ENCODE assay signal across 10 cellular contexts in genomic region chr12:49365542-49365941, GRCh38. TPM values are rescaled to one million over a fixed set of nuclear protein-coding genes. Genes with fewer than 3 reads are reported as not detected.
DNase-seq lines count a peak whose midpoint lies in the region; ATAC-seq, FAIRE-seq and TF ChIP-seq lines count a peak whose summit lies in the region.
"Had no signal": no experiment of that assay in that cellular context is flagged by ENCODE, and none has a peak within 500 bp of the region (broad histone marks: within the 10 kb centered on the region; RNA-seq: fewer than 3 reads in every experiment).

No MANE protein-coding gene starts in this region.

- H3K27ac Mint-ChIP-seq in activated CD4-positive, alpha-beta T cell treated with anti-CD3 and anti-CD28 coated beads, Interleukin-2, amount 10 ng/mL, durations not matched to agents 24 days and 14 days = no peak overlapping the region

- H3K23me2 ChIP-seq in H1 (ENCODE audit: low read depth, low read length) = peaks cover 9% of the 10 kb centered on the region

- no peak for TF ChIP-seq POLR2A in H1 (IDR thresholded peaks at IDR 0.05; ENCODE audit: control extremely low read depth in 1 of 2, low read depth in 2 of 2, low read length in 2 of 2)

- WGBS in H1 (ENCODE audit: extremely low coverage in 1 of 2, insufficient coverage in 1 of 2, insufficient read length in 1 of 2, insufficient replicate concordance in 2 of 2, low coverage in 1 of 2, low lambda C conversion rate in 2 of 2, missing lambda C conversion rate in 1 of 2), 2 experiments = 80% methylated on average over 5 of the region's 5 CpGs; no CpG with 5 or more reads in 1 of the 2 experiments

- no peak overlapping the region for H2BK12ac ChIP-seq in H1 (ENCODE audit: low read depth, low read length)

- H2BK15ac ChIP-seq in H1 (ENCODE audit: low read length) = no peak overlapping the region

- no peaks in the 10 kb centered on the region for H3K27me3 ChIP-seq in PC-3 (ENCODE audit: low read length)
- peaks cover 0 to 3% (median 0%) of the 10 kb centered on the region in 4 experiments; a peak in 3 of 7 replicates for H3K27me3 ChIP-seq in H1 (replicated peaks in 1 of 4; ENCODE audit: control insufficient read depth in 3 of 4, extremely low read depth in 1 of 4, insufficient read depth in 3 of 4, low read length in 3 of 4)

- H3K27ac ChIP-seq in PC-3 (ENCODE audit: low read length) = peak overlapping the region; percentile 42
- H3K27ac ChIP-seq in H1 (ENCODE audit: low read depth, low read length) = no peak overlapping the region

- peaks cover 4% of the 10 kb centered on the region for H3K36me3 Mint-ChIP-seq in activated CD4-positive, alpha-beta T cell treated with anti-CD3 and anti-CD28 coated beads, Interleukin-2, amount 10 ng/mL, durations not matched to agents 24 days and 14 days (ENCODE audit: low read depth)

- CTCF ChIA-PET in PC-3 (lab: Charles Lee) = interaction anchor here (0.5 to 0.7 kb wide), 2 partner anchors 147 to 149 kb away, joined by 3 to 9 read pairs; no protein-coding TSS in a partner anchor
- CTCF ChIA-PET in H1 (lab: Charles Lee; ENCODE audit: partially characterized antibody) = interaction anchor here (0.6 to 26.7 kb wide), 5 partner anchors 18 to 215 kb away, joined by 3 to 538 read pairs (median 8); partner anchors contain the start of gene DNAJC22

- no peak overlapping the region for H4K8ac ChIP-seq in H1 (ENCODE audit: extremely low read depth, insufficient read depth, low read length)

- H2BK20ac ChIP-seq in H1 (ENCODE audit: low read length) = no peak overlapping the region

- H3K9me2 ChIP-seq in PC-3 (replicated peaks; ENCODE audit: low read length) = no peaks in the 10 kb centered on the region

- intact Hi-C loops in activated CD4-positive, alpha-beta T cell treated with anti-CD3 and anti-CD28 coated beads, Interleukin-2, amount 10 ng/mL, durations not matched to agents 24 days and 14 days (cut with micrococcal nuclease) = no loop called here
- intact Hi-C loops in PC-3 (cut with micrococcal nuclease) = no loop called here

- no peak overlapping the region for H2BK120ac ChIP-seq in H1 (replicated peaks; ENCODE audit: low read depth, low read length)

- H3K9me3 Mint-ChIP-seq in activated CD4-positive, alpha-beta T cell treated with anti-CD3 and anti-CD28 coated beads, Interleukin-2, amount 10 ng/mL, durations not matched to agents 24 days and 14 days = no peaks in the 10 kb centered on the region

- H3K4ac ChIP-seq in H1 (replicated peaks; ENCODE audit: insufficient read length, low read depth, low read length) = peak overlapping the region; percentile 57

- no peak for TF ChIP-seq EP300 in H1 (IDR thresholded peaks at IDR 0.05; ENCODE audit: borderline replicate concordance in 1 of 2, low read depth in 2 of 2, low read length in 2 of 2)

- no peak overlapping the region for H3K18ac ChIP-seq in H1 (ENCODE audit: extremely low read depth, low read length)

- H3K27me3 Mint-ChIP-seq in activated CD4-positive, alpha-beta T cell treated with anti-CD3 and anti-CD28 coated beads, Interleukin-2, amount 10 ng/mL, durations not matched to agents 24 days and 14 days = peaks cover 4% of the 10 kb centered on the region

- H3K14ac ChIP-seq in H1 (ENCODE audit: insufficient read length) = no peak overlapping the region

- TF ChIP-seq CTCF in PC-3 (conservative IDR thresholded peaks at IDR 0.05; ENCODE audit: low read depth, low read length) = no peak
- TF ChIP-seq CTCF in H1 (IDR thresholded peaks at IDR 0.05; ENCODE audit: control extremely low read depth in 1 of 3, insufficient read depth in 1 of 3, low read depth in 1 of 3, low read length in 3 of 3) = no peak

- H3K4me2 ChIP-seq in PC-3 (ENCODE audit: low read length) (peak overlapping the region; percentile 94), H1 (ENCODE audit: insufficient read depth in 1 of 2, low read depth in 2 of 2, low read length in 2 of 2) (peak overlapping the region; percentile 19 to 86; a peak in 3 of 4 replicates)

- no peak for FAIRE-seq in H1 (lab: Jason Lieb, UNC)

- H3K9ac ChIP-seq in PC-3 (ENCODE audit: low read length) (no peak overlapping the region), H1 (replicated peaks in 1 of 4; ENCODE audit: extremely low read depth in 1 of 4, low read depth in 3 of 4, low read length in 3 of 4) (no peak overlapping the region)

- peak overlapping the region; percentile 34 for H4K91ac ChIP-seq in H1 (replicated peaks; ENCODE audit: insufficient read length, low read length)

- DNase-seq in activated CD4-positive, alpha-beta T cell treated with anti-CD3 and anti-CD28 coated beads, Interleukin-2, amount 10 ng/mL, durations not matched to agents 24 days and 14 days = no peak
- DNase-seq in activated CD4-positive, alpha-beta T cell treated with anti-CD3 and anti-CD28 coated beads for 48 hours = no peak
- DNase-seq in PC-3 = peak; percentile 83
- no peak for DNase-seq in H1 (ENCODE audit: low read depth in 1 of 2, low spot score in 2 of 2)
- DNase-seq in skeletal muscle cell (ENCODE audit: low read depth) = peak; percentile 74
- DNase-seq in NOMO-1 (lab: John Stamatoyannopoulos, UW; ENCODE audit: unreplicated experiment in 2 of 2) = no peak
- DNase-seq in NCI-H69 (lab: John Stamatoyannopoulos, UW) = no peak
- DNase-seq in occipital lobe (lab: John Stamatoyannopoulos, UW) = no peak
- DNase-seq: caudate nucleus had no signal

- H3F3A ChIP-seq in PC-3 (ENCODE audit: low read length, unreplicated experiment) = no peaks in the 10 kb centered on the region

- H4K20me1 ChIP-seq in PC-3 (ENCODE audit: low read length) (peaks cover 10% of the 10 kb centered on the region), H1 (replicated peaks in 1 of 2; ENCODE audit: control insufficient read depth in 1 of 2, insufficient read depth in 2 of 2, low read length in 2 of 2) (no peaks in the 10 kb centered on the region)

- no peak overlapping the region for H2BK5ac ChIP-seq in H1 (ENCODE audit: low read depth, low read length)

- no TSS peak for BruUV-seq in PC-3 (replicated peaks; lab: Mats Ljungman, UMichigan)

- peaks cover 37% of the 10 kb centered on the region for H3K4me1 ChIP-seq in PC-3 (ENCODE audit: insufficient read depth, low read length)
- peaks cover 0 to 8% (median 2%) of the 10 kb centered on the region in 4 experiments; a peak in 3 of 7 replicates for H3K4me1 ChIP-seq in H1 (replicated peaks in 1 of 4; ENCODE audit: control insufficient read depth in 3 of 4, insufficient read depth in 4 of 4, low read length in 3 of 4)

- peak overlapping the region; percentile 53 for H3K23ac ChIP-seq in H1 (ENCODE audit: insufficient read length)

- H3K4me3 ChIP-seq in PC-3 (ENCODE audit: low read length) = no peak overlapping the region
- H3K4me3 ChIP-seq in H1 (ENCODE audit: extremely low read depth in 1 of 4, insufficient read depth in 2 of 4, low read depth in 3 of 4, low read length in 4 of 4) = peak overlapping the region in 1 of 4 experiments; percentile 95; a peak in 1 of 8 replicates
- H3K4me3 ChIP-seq in skeletal muscle cell (ENCODE audit: low read depth, low read length) = no peak overlapping the region

- no peaks in the 10 kb centered on the region for H3K79me1 ChIP-seq in H1 (ENCODE audit: low read depth, low read length)

- H3K4me1 Mint-ChIP-seq in activated CD4-positive, alpha-beta T cell treated with anti-CD3 and anti-CD28 coated beads, Interleukin-2, amount 10 ng/mL, durations not matched to agents 24 days and 14 days = peaks cover 27% of the 10 kb centered on the region

- H4K5ac ChIP-seq in H1 (ENCODE audit: insufficient read length, low read depth, low read length) = no peak overlapping the region

- POLR2A ChIA-PET in PC-3 (lab: Charles Lee; ENCODE audit: unreplicated experiment) = interaction anchor here (1.9 kb wide), 1 partner anchor 146 kb away, joined by 16 read pairs; no protein-coding TSS in a partner anchor
- POLR2A ChIA-PET in H1 (lab: Charles Lee; ENCODE audit: partially characterized antibody) = interaction anchor here (1.8 kb wide), 1 partner anchor 148 kb away, joined by 7 read pairs; no protein-coding TSS in a partner anchor

- H2AK5ac ChIP-seq in H1 (ENCODE audit: low read depth, low read length) = no peak overlapping the region

- H3K56ac ChIP-seq in H1 (replicated peaks; ENCODE audit: insufficient read length, low read depth, low read length) = no peak overlapping the region

- H3K79me2 ChIP-seq in PC-3 (ENCODE audit: low read length) (peaks cover 35% of the 10 kb centered on the region), H1 (ENCODE audit: control insufficient read depth in 1 of 2, insufficient read depth in 2 of 2, low read length in 2 of 2) (peaks cover 2 to 27% of the 10 kb centered on the region in 2 experiments)

- H3K9me3 ChIP-seq in PC-3 (ENCODE audit: low read length) = no peaks in the 10 kb centered on the region
- H3K9me3 ChIP-seq in H1 (ENCODE audit: insufficient read depth in 2 of 2, low read depth in 1 of 2, low read length in 1 of 2) = no peaks in the 10 kb centered on the region

- H3K4me3 Mint-ChIP-seq in activated CD4-positive, alpha-beta T cell treated with anti-CD3 and anti-CD28 coated beads, Interleukin-2, amount 10 ng/mL, durations not matched to agents 24 days and 14 days = peak overlapping the region; percentile 28

- no peak for ATAC-seq in PC-3
- ATAC-seq: Right ventricle myocardium inferior had no signal

- H3K36me3 ChIP-seq in PC-3 (ENCODE audit: low read depth, low read length) (no peaks in the 10 kb centered on the region), H1 (ENCODE audit: control insufficient read depth in 2 of 4, insufficient read depth in 4 of 4, low read length in 3 of 4) (no peaks in the 10 kb centered on the region)

- TF ChIP-seq RAD21 in H1 (IDR thresholded peaks at IDR 0.05 in 1 of 2, conservative IDR thresholded peaks at IDR 0.05 in 1 of 2; ENCODE audit: low read depth in 2 of 2, low read length in 2 of 2) = no peak

- H2AFZ ChIP-seq in PC-3 (ENCODE audit: low read length) = no peak overlapping the region
- H2AFZ ChIP-seq in H1 (ENCODE audit: low read length) = no peak overlapping the region

RNA-seq across cellular contexts. Expression of gene SPATS2, which starts 1.7 kb away (rescaled TPM):
- total RNA-seq in activated CD4-positive, alpha-beta T cell treated with anti-CD3 and anti-CD28 coated beads, Interleukin-2, amount 10 ng/mL, durations not matched to agents 24 days and 14 days = 14.5 and 16.2 TPM in 2 replicates
- total RNA-seq in PC-3 (2014; rRNA removed) (27.0 and 29.0 TPM in 2 replicates), occipital lobe (58.2 TPM)
- total RNA-seq in H1 (2021; fragmentation: NEBNext Ultra II Directional; extraction: Animal tissue kit (Norgen Biotek cat#: 25700)) = 21.3 and 24.5 TPM in 2 replicates
- 12.7 and 19.2 TPM in 2 replicates for polyA plus RNA-seq in H1 (2011; rRNA removed)
- polyA plus RNA-seq in H1 (2011; cell fraction: cytosol; rRNA removed) = 20.5 TPM
- polyA plus RNA-seq in H1 (2011; cell fraction: nucleus; rRNA removed) = 19.1 TPM
- polyA plus RNA-seq in H1 (2012, experiment 1 of 2) = 17.1 to 25.9 TPM (median 19.6 TPM) in 4 replicates
- 4.6 TPM for polyA plus RNA-seq in H1 (2012, experiment 2 of 2)
- polyA plus RNA-seq in H1 (2013, experiment 1 of 2) = 25.8 TPM
- 29.1 TPM for polyA plus RNA-seq in H1 (2013, experiment 2 of 2)
- polyA minus RNA-seq in H1 (2011; rRNA and poly(A)+ RNA removed) = 35.2 and 47.9 TPM in 2 replicates
- polyA minus RNA-seq in H1 (2011; cell fraction: cytosol; rRNA and poly(A)+ RNA removed) = 26.9 TPM
- polyA minus RNA-seq in H1 (2011; cell fraction: nucleus; rRNA and poly(A)+ RNA removed) = 26.4 TPM

RNA-seq across cellular contexts. Expression of gene DNAJC22, which starts 18.9 kb away (rescaled TPM):
- total RNA-seq in activated CD4-positive, alpha-beta T cell treated with anti-CD3 and anti-CD28 coated beads, Interleukin-2, amount 10 ng/mL, durations not matched to agents 24 days and 14 days = not detected in 2 replicates
- total RNA-seq in PC-3 (2014; rRNA removed) (12.9 and 16.8 TPM in 2 replicates), occipital lobe (0.78 TPM)
- 0.13 and 0.39 TPM in 2 replicates for total RNA-seq in H1 (2021; fragmentation: NEBNext Ultra II Directional; extraction: Animal tissue kit (Norgen Biotek cat#: 25700))
- 0.19 and 0.20 TPM in 2 replicates for polyA plus RNA-seq in H1 (2011; rRNA removed)
- polyA plus RNA-seq in H1 (2011; cell fraction: cytosol; rRNA removed) = 0.19 TPM
- 0.39 TPM for polyA plus RNA-seq in H1 (2011; cell fraction: nucleus; rRNA removed)
- 0.05 to 0.51 TPM (median 0.25 TPM) in 4 replicates for polyA plus RNA-seq in H1 (2012, experiment 1 of 2)
- not detected for polyA plus RNA-seq in H1 (2012, experiment 2 of 2)
- 0.24 TPM for polyA plus RNA-seq in H1 (2013, experiment 1 of 2)
- polyA plus RNA-seq in H1 (2013, experiment 2 of 2) = 0.48 TPM
- polyA minus RNA-seq in H1 (2011; rRNA and poly(A)+ RNA removed) = 0.22 and 0.50 TPM in 2 replicates
- polyA minus RNA-seq in H1 (2011; cell fraction: cytosol; rRNA and poly(A)+ RNA removed) = not detected
- 0.40 TPM for polyA minus RNA-seq in H1 (2011; cell fraction: nucleus; rRNA and poly(A)+ RNA removed)
- total RNA-seq: Right ventricle myocardium inferior had no signal

RNA-seq across cellular contexts. Expression of gene C1QL4, which starts 28.6 kb away (rescaled TPM):
- total RNA-seq in activated CD4-positive, alpha-beta T cell treated with anti-CD3 and anti-CD28 coated beads, Interleukin-2, amount 10 ng/mL, durations not matched to agents 24 days and 14 days = not detected in 2 replicates
- total RNA-seq in PC-3 (2014; rRNA removed) (5.3 and 6.9 TPM in 2 replicates), occipital lobe (0.16 TPM)
- total RNA-seq in H1 (2021; fragmentation: NEBNext Ultra II Directional; extraction: Animal tissue kit (Norgen Biotek cat#: 25700)) = 0.28 and 0.59 TPM in 2 replicates
- polyA plus RNA-seq in H1 (2011; rRNA removed) = 0.63 and 0.77 TPM in 2 replicates
- 1.00 TPM for polyA plus RNA-seq in H1 (2011; cell fraction: cytosol; rRNA removed)
- 1.4 TPM for polyA plus RNA-seq in H1 (2011; cell fraction: nucleus; rRNA removed)
- 0.54 to 0.74 TPM (median 0.65 TPM) in 4 replicates for polyA plus RNA-seq in H1 (2012, experiment 1 of 2)
- polyA plus RNA-seq in H1 (2012, experiment 2 of 2) = 0.34 TPM
- 0.30 TPM for polyA plus RNA-seq in H1 (2013, experiment 1 of 2)
- 0.22 TPM for polyA plus RNA-seq in H1 (2013, experiment 2 of 2)
- not detected in 2 replicates for polyA minus RNA-seq in H1 (2011; rRNA and poly(A)+ RNA removed)
- not detected for polyA minus RNA-seq in H1 (2011; cell fraction: cytosol; rRNA and poly(A)+ RNA removed)
- 0.70 TPM for polyA minus RNA-seq in H1 (2011; cell fraction: nucleus; rRNA and poly(A)+ RNA removed)
- total RNA-seq: Right ventricle myocardium inferior had no signal

RNA-seq across cellular contexts. Expression of gene TROAP, which starts 42.5 kb away (rescaled TPM):
- total RNA-seq in activated CD4-positive, alpha-beta T cell treated with anti-CD3 and anti-CD28 coated beads, Interleukin-2, amount 10 ng/mL, durations not matched to agents 24 days and 14 days = 49.9 and 51.6 TPM in 2 replicates
- total RNA-seq in PC-3 (2014; rRNA removed) = 99.2 and 103 TPM in 2 replicates
- total RNA-seq in H1 (2021; fragmentation: NEBNext Ultra II Directional; extraction: Animal tissue kit (Norgen Biotek cat#: 25700)) = 52.0 and 54.0 TPM in 2 replicates
- polyA plus RNA-seq in H1 (2011; rRNA removed) = 36.7 and 54.7 TPM in 2 replicates
- polyA plus RNA-seq in H1 (2011; cell fraction: cytosol; rRNA removed) = 46.2 TPM
- 206 TPM for polyA plus RNA-seq in H1 (2011; cell fraction: nucleus; rRNA removed)
- 52.5 to 76.4 TPM (median 67.7 TPM) in 4 replicates for polyA plus RNA-seq in H1 (2012, experiment 1 of 2)
- 60.0 TPM for polyA plus RNA-seq in H1 (2012, experiment 2 of 2)
- 69.0 TPM for polyA plus RNA-seq in H1 (2013, experiment 1 of 2)
- 61.6 TPM for polyA plus RNA-seq in H1 (2013, experiment 2 of 2)
- polyA minus RNA-seq in H1 (2011; rRNA and poly(A)+ RNA removed) = 32.9 and 39.5 TPM in 2 replicates
- polyA minus RNA-seq in H1 (2011; cell fraction: cytosol; rRNA and poly(A)+ RNA removed) = 31.2 TPM
- 58.6 TPM for polyA minus RNA-seq in H1 (2011; cell fraction: nucleus; rRNA and poly(A)+ RNA removed)
- 1.2 TPM for total RNA-seq in occipital lobe

Comparison
In these comparisons a context has a peak if more than half of its experiments do, and no peak if none do; other contexts are left out.
1. DNase-seq: peak in PC-3 (single experiment) and skeletal muscle cell (single experiment); none in activated CD4-positive, alpha-beta T cell treated with anti-CD3 and anti-CD28 coated beads, Interleukin-2, amount 10 ng/mL, durations not matched to agents 24 days and 14 days (single experiment), activated CD4-positive, alpha-beta T cell treated with anti-CD3 and anti-CD28 coated beads for 48 hours (single experiment), H1 (0 of 2), NOMO-1 (0 of 2), NCI-H69 (single experiment) and occipital lobe (single experiment).